ENCODE assay signal across 1 cellular context in the genomic region with DNA sequence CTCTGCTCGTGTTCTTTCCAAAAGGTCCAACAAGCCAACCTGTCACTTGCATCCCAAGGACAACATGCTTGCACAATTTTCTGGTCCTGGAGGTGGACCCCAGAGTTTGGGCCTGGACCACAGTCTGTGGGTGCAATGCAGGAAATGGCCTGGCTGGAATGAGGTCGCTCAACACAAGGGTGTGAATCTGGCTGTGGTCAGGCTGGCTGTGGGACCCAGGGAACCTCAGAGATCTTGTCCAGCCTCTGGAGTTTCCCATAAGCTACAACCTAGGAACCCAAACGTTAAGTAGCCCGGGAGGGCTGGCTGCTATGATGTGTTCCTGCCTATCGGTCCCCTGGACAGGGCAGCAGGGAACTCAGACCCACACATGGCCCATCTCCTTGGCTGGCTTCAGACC.
TF ChIP-seq lines count a peak whose summit lies in the region.

No MANE protein-coding gene starts in this region.

TF ChIP-seq in H1, 55 proteins besides CTCF, POLR2A, EP300 and RAD21:
- TF ChIP-seq, protein P1, sequence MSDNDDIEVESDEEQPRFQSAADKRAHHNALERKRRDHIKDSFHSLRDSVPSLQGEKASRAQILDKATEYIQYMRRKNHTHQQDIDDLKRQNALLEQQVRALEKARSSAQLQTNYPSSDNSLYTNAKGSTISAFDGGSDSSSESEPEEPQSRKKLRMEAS (IDR thresholded peaks at IDR 0.05), result no peak
- no peak for TF ChIP-seq CREB1 (IDR thresholded peaks at IDR 0.05)
- TF ChIP-seq SUZ12 (IDR thresholded peaks at IDR 0.05; ENCODE audit: low read length), result no peak
- TF ChIP-seq TBP (IDR thresholded peaks at IDR 0.05; ENCODE audit: low read depth, low read length), result no peak
- no peak for TF ChIP-seq KDM4A (IDR thresholded peaks at IDR 0.05; ENCODE audit: low read depth, low read length, severe bottlenecking)
- TF ChIP-seq CEBPB (IDR thresholded peaks at IDR 0.05; ENCODE audit: low read depth, low read length), result no peak
